8 cellular contexts compared by ENCODE assay signal in the genomic region with DNA sequence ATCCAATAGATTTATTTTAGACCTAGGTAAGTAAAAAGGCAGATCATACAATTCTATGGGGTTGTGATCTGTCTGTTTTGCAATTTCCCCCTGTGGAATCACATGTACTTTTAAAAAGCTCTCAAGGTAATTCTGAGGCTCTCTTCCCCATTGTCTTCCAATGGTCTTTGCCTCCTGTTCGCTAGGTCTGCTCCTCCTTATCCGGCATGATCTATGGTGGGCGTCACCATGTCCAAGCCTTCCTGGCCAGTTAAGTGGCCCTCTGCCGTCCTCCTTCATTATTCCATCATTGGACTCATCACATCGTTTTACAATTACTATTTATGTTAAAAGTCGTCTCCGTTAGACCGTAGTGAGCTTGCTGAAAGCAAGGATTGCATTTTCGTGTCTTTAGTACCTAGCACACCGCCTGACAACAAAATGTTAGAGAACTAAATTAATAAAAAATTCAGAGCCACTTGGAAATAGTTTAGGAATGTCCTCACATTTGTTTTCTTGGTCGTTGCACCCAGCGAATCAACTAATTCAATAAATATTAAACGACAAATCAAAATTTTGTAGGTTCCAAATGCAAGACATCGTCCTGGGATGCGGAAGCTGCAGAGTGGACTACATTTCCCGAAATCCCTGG. TPM values are rescaled to one million over a fixed set of nuclear protein-coding genes. Genes with fewer than 3 reads are reported as not detected.
DNase-seq lines count a peak whose midpoint lies in the region; ATAC-seq and TF ChIP-seq lines count a peak whose summit lies in the region.

No MANE protein-coding gene starts in this region.

- H3K4me3 Mint-ChIP-seq in endothelial cell (ENCODE audit: unreplicated experiment), result peak overlapping the region; percentile 98
- H3K4me3 Mint-ChIP-seq in naive thymus-derived CD4-positive, alpha-beta T cell, result peak overlapping the region; percentile 91 to 100 (median 99)

- peaks cover 16% of the 10 kb centered on the region for H3K27me3 Mint-ChIP-seq in endothelial cell (ENCODE audit: unreplicated experiment)
- H3K27me3 Mint-ChIP-seq in naive thymus-derived CD4-positive, alpha-beta T cell, result no peaks in the 10 kb centered on the region

- peaks cover 23% of the 10 kb centered on the region for H3K4me1 ChIP-seq in KMS-11 (ENCODE audit: low read depth, poor library complexity, severe bottlenecking)
- H3K4me1 ChIP-seq in naive thymus-derived CD4-positive, alpha-beta T cell (ENCODE audit: control insufficient read depth in 2 of 2, insufficient read depth in 2 of 2, low read length in 2 of 2), result peaks cover 4% of the 10 kb centered on the region in 2 donors

- H3K27ac Mint-ChIP-seq in endothelial cell (ENCODE audit: unreplicated experiment), result peak overlapping the region; percentile 97
- H3K27ac Mint-ChIP-seq in naive thymus-derived CD4-positive, alpha-beta T cell, result peak overlapping the region; percentile 92 to 99 (median 98)

- peaks cover 9% of the 10 kb centered on the region for H3K36me3 Mint-ChIP-seq in endothelial cell (ENCODE audit: low read depth, unreplicated experiment)
- H3K36me3 Mint-ChIP-seq in naive thymus-derived CD4-positive, alpha-beta T cell, result peaks cover 0 to 3% (median 0%) of the 10 kb centered on the region in 5 donors

- POLR2A ChIA-PET in naive thymus-derived CD4-positive, alpha-beta T cell (lab: Charles Lee), result interaction anchor here (0.7 to 2.3 kb wide), 14 partner anchors 8 to 1237 kb away, joined by 3 to 13 read pairs (median 4); a partner anchor contains a TSS

- ATAC-seq in naive thymus-derived CD4-positive, alpha-beta T cell, result no peak
- ATAC-seq in HG02981 (IDR thresholded peaks at IDR 0.05; ENCODE audit: unreplicated experiment) (no peak), GM21529 (IDR thresholded peaks at IDR 0.05; ENCODE audit: unreplicated experiment) (no peak)

- no peaks in the 10 kb centered on the region for H4K20me1 ChIP-seq in KMS-11 (ENCODE audit: insufficient read depth)

- TF ChIP-seq CTCF in KMS-11 (conservative IDR thresholded peaks at IDR 0.05; ENCODE audit: low read depth, low read length), result no peak
- no peak for TF ChIP-seq CTCF in endothelial cell (IDR thresholded peaks at IDR 0.05; ENCODE audit: unreplicated experiment)

- H3K4me2 ChIP-seq in KMS-11, result peak overlapping the region; percentile 76

- peak overlapping the region; percentile 98 for H2AFZ ChIP-seq in KMS-11 (ENCODE audit: low read depth)

- intact Hi-C loops in naive thymus-derived CD4-positive, alpha-beta T cell (cut with micrococcal nuclease), result loop anchor here (1.0 to 10.0 kb wide), 11 partner anchors 21 to 1467 kb away; a partner anchor contains a TSS

- H3K79me2 ChIP-seq in KMS-11 (ENCODE audit: insufficient read depth, low read depth), result peaks cover 22% of the 10 kb centered on the region; the same call in 1 of the 2 replicates

- H3K4me3 ChIP-seq in GM08714 (ENCODE audit: low read length), result peak overlapping the region; percentile 90
- H3K4me3 ChIP-seq in KMS-11 (IDR thresholded peaks at IDR 0.05; ENCODE audit: insufficient read depth, low read depth, low read length), result no peak overlapping the region
- peak overlapping the region; percentile 84 for H3K4me3 ChIP-seq in naive thymus-derived CD4-positive, alpha-beta T cell (ENCODE audit: low read length)

- CTCF ChIA-PET in naive thymus-derived CD4-positive, alpha-beta T cell (lab: Charles Lee), result interaction anchor here (0.7 to 1.1 kb wide), 2 partner anchors 10 to 82 kb away, joined by 3 read pairs; no protein-coding TSS in a partner anchor

- H3K9me3 ChIP-seq in naive thymus-derived CD4-positive, alpha-beta T cell (ENCODE audit: control insufficient read depth in 2 of 3, low read length in 3 of 3), result no peaks in the 10 kb centered on the region

- peak overlapping the region; percentile 79; the same call in 1 of the 2 replicates for H3K27ac ChIP-seq in KMS-11
- peak overlapping the region; percentile 90 for H3K27ac ChIP-seq in naive thymus-derived CD4-positive, alpha-beta T cell (ENCODE audit: low read depth, low read length)

- DNase-seq in A172 (ENCODE audit: low spot score) (peak; percentile 62), SW480 (ENCODE audit: low spot score) (peak; percentile 66), endothelial cell (ENCODE audit: low spot score) (peak; percentile 23)
- peak in 3 of 9 donors; percentile 5 to 12 (median 7) for DNase-seq in naive thymus-derived CD4-positive, alpha-beta T cell

- H3K27me3 ChIP-seq in KMS-11 (ENCODE audit: insufficient read depth, low read depth), result no peaks in the 10 kb centered on the region
- H3K27me3 ChIP-seq in naive thymus-derived CD4-positive, alpha-beta T cell (ENCODE audit: control insufficient read depth in 2 of 2, insufficient read depth in 2 of 2, low read length in 2 of 2), result no peaks in the 10 kb centered on the region

- peaks cover 16% of the 10 kb centered on the region for H3K4me1 Mint-ChIP-seq in endothelial cell (ENCODE audit: unreplicated experiment)
- H3K4me1 Mint-ChIP-seq in naive thymus-derived CD4-positive, alpha-beta T cell, result peaks cover 17 to 33% (median 28%) of the 10 kb centered on the region in 7 donors

- H3K36me3 ChIP-seq in KMS-11 (ENCODE audit: insufficient read depth), result no peaks in the 10 kb centered on the region
- H3K36me3 ChIP-seq in naive thymus-derived CD4-positive, alpha-beta T cell (ENCODE audit: control insufficient read depth in 2 of 3, insufficient read depth in 3 of 3, low read length in 3 of 3), result peaks cover 0 to 7% (median 0%) of the 10 kb centered on the region in 3 experiments

- no peak overlapping the region for H3K9ac ChIP-seq in KMS-11

- no peaks in the 10 kb centered on the region for H3K9me3 Mint-ChIP-seq in endothelial cell (ENCODE audit: unreplicated experiment)
- peaks cover 0 to 3% (median 0%) of the 10 kb centered on the region in 11 donors for H3K9me3 Mint-ChIP-seq in naive thymus-derived CD4-positive, alpha-beta T cell

RNA-seq across cellular contexts. Expression of a gene that starts 2.2 kb away (rescaled TPM):
- 37.6 and 39.3 TPM in 2 replicates for total RNA-seq in A172 (2014; rRNA removed; shearing (Covaris generic))
- 26.9 TPM for total RNA-seq in endothelial cell (ENCODE audit: unreplicated experiment)
- total RNA-seq in naive thymus-derived CD4-positive, alpha-beta T cell, result 10 to 100 TPM; 17.9 to 47.4 (median 28.9) TPM
- polyA plus RNA-seq in naive thymus-derived CD4-positive, alpha-beta T cell, result 1 to 10 TPM; 2.5 to 4.9 TPM
